Comparison of ENCODE assay signal across 8 cellular contexts in genomic region chrX:47649302-47649701, GRCh38. TPM values are rescaled to one million over a fixed set of nuclear protein-coding genes. Genes with fewer than 3 reads are reported as not detected.
DNase-seq lines count a peak whose midpoint lies in the region; ATAC-seq, FAIRE-seq and TF ChIP-seq lines count a peak whose summit lies in the region.

No MANE protein-coding gene starts in this region.

- intact Hi-C loops in kidney (cut with DNase I) = no loop called here

- H3K4me1 ChIP-seq in kidney (ENCODE audit: control insufficient read depth in 1 of 2, insufficient read depth in 1 of 2, low read depth in 1 of 2, low read length in 2 of 2) = peaks cover 4 to 11% of the 10 kb centered on the region in 2 donors
- H3K4me1 ChIP-seq in thoracic aorta (ENCODE audit: control insufficient read depth in 1 of 2, low read depth in 2 of 2) = peaks cover 6 to 26% of the 10 kb centered on the region in 2 donors

- ATAC-seq in thoracic aorta (ENCODE audit: insufficient number of reproducible peaks, low FRiP score, low read depth) (no peak), HG03135 (IDR thresholded peaks at IDR 0.05; ENCODE audit: unreplicated experiment) (no peak)

- H3K36me3 Mint-ChIP-seq in activated T-cell treated with anti-CD3 and anti-CD28 coated beads, Interleukin-2, amount 50 U/mL, for 24 hours (ENCODE audit: low read depth) = peaks cover 72% of the 10 kb centered on the region
- peaks cover 3% of the 10 kb centered on the region for H3K36me3 Mint-ChIP-seq in activated naive CD8-positive, alpha-beta T cell

- peak overlapping the region; percentile 85 for H3K4me3 Mint-ChIP-seq in activated T-cell treated with anti-CD3 and anti-CD28 coated beads, Interleukin-2, amount 50 U/mL, for 24 hours
- H3K4me3 Mint-ChIP-seq in activated naive CD8-positive, alpha-beta T cell = peak overlapping the region; percentile 89

- peaks cover 49% of the 10 kb centered on the region for H3K4me1 Mint-ChIP-seq in activated T-cell treated with anti-CD3 and anti-CD28 coated beads, Interleukin-2, amount 50 U/mL, for 24 hours (ENCODE audit: low read depth)
- peaks cover 53% of the 10 kb centered on the region for H3K4me1 Mint-ChIP-seq in activated naive CD8-positive, alpha-beta T cell (ENCODE audit: low read depth)

- peak overlapping the region; percentile 68 to 84 for H3K4me3 ChIP-seq in kidney (ENCODE audit: low read length in 2 of 2)
- H3K4me3 ChIP-seq in thoracic aorta = peak overlapping the region; percentile 86

- peaks cover 34% of the 10 kb centered on the region for H3K27me3 Mint-ChIP-seq in activated T-cell treated with anti-CD3 and anti-CD28 coated beads, Interleukin-2, amount 50 U/mL, for 24 hours
- no peaks in the 10 kb centered on the region for H3K27me3 Mint-ChIP-seq in activated naive CD8-positive, alpha-beta T cell

- H3K9me3 ChIP-seq in kidney (ENCODE audit: control insufficient read depth in 1 of 2, low read length in 2 of 2) (no peaks in the 10 kb centered on the region), thoracic aorta (no peaks in the 10 kb centered on the region)

- DNase-seq in activated T-cell treated with anti-CD3 and anti-CD28 coated beads, Interleukin-2, amount 50 U/mL, for 24 hours = no peak
- DNase-seq in activated T-cell treated with anti-CD3 and anti-CD28 coated beads for 4 hours (no peak), kidney (no peak), thoracic aorta (ENCODE audit: low spot score) (no peak), ureter (ENCODE audit: low spot score) (no peak), ACHN (no peak)

- H3K27ac Mint-ChIP-seq in activated T-cell treated with anti-CD3 and anti-CD28 coated beads, Interleukin-2, amount 50 U/mL, for 24 hours = peak overlapping the region; percentile 86
- H3K27ac Mint-ChIP-seq in activated naive CD8-positive, alpha-beta T cell = peak overlapping the region; percentile 82

- H3K27ac ChIP-seq in kidney (ENCODE audit: low read depth in 2 of 2, low read length in 2 of 2) = no peak overlapping the region
- no peak overlapping the region for H3K27ac ChIP-seq in thoracic aorta

- no peaks in the 10 kb centered on the region for H3K36me3 ChIP-seq in kidney (ENCODE audit: control insufficient read depth in 1 of 2, insufficient read depth in 2 of 2, low read length in 2 of 2)
- no peaks in the 10 kb centered on the region for H3K36me3 ChIP-seq in thoracic aorta

- no peaks in the 10 kb centered on the region for H3K9me3 Mint-ChIP-seq in activated T-cell treated with anti-CD3 and anti-CD28 coated beads, Interleukin-2, amount 50 U/mL, for 24 hours
- H3K9me3 Mint-ChIP-seq in activated naive CD8-positive, alpha-beta T cell (ENCODE audit: low read depth) = no peaks in the 10 kb centered on the region

- in situ Hi-C loops in ACHN (cut with HindIII; ENCODE audit: low pct_ligation_motif_present, low pct_unique_long_range_greater_than_20kb, low sequenced_read_pairs) = no loop called here

- no peaks in the 10 kb centered on the region for H3K27me3 ChIP-seq in thoracic aorta (replicated peaks; ENCODE audit: insufficient read depth)

- H3K9ac ChIP-seq in kidney (ENCODE audit: low read length in 2 of 2) = peak overlapping the region in 1 of 2 donors; percentile 61

- no peak for TF ChIP-seq CTCF in kidney (IDR thresholded peaks at IDR 0.05; ENCODE audit: borderline replicate concordance, extremely low read depth, insufficient read depth)
- no peak for TF ChIP-seq CTCF in thoracic aorta (IDR thresholded peaks at IDR 0.05)

- no peak for FAIRE-seq in kidney (lab: Jason Lieb, UNC)

RNA-seq across cellular contexts. Expression of gene ELK1, which starts 1.1 kb away (rescaled TPM):
- total RNA-seq in kidney (26.9 TPM), thoracic aorta (10 to 100 TPM; 23.8 to 33.4 TPM), ureter (33.0 TPM)
- polyA plus RNA-seq in kidney (ENCODE audit: insufficient read depth, low read depth, low replicate concordance) = 10.5 TPM

RNA-seq across cellular contexts. Expression of gene UXT, which starts 9.7 kb away (rescaled TPM):
- total RNA-seq in kidney (88.0 TPM), thoracic aorta (100 to 1,000 TPM in 1 of 2 donors, 10 to 100 TPM in 1; 71.8 to 124 TPM), ureter (95.1 TPM)
- polyA plus RNA-seq in kidney (ENCODE audit: insufficient read depth, low read depth, low replicate concordance) = 210 TPM

RNA-seq across cellular contexts. Expression of gene CFP, which starts 19.6 kb away (rescaled TPM):
- total RNA-seq in kidney (8.3 TPM), thoracic aorta (10 to 100 TPM; 13.1 to 18.9 TPM), ureter (4.3 TPM)
- 2.1 TPM for polyA plus RNA-seq in kidney (ENCODE audit: insufficient read depth, low read depth, low replicate concordance)

RNA-seq across cellular contexts. Expression of gene SYN1, which starts 29.6 kb away (rescaled TPM):
- 0.85 TPM for total RNA-seq in kidney
- 0.88 TPM for polyA plus RNA-seq in kidney (ENCODE audit: insufficient read depth, low read depth, low replicate concordance)
- total RNA-seq in thoracic aorta = under 1 TPM; 0.27 to 0.85 TPM
- 1.4 TPM for total RNA-seq in ureter
